In the genomic region with DNA sequence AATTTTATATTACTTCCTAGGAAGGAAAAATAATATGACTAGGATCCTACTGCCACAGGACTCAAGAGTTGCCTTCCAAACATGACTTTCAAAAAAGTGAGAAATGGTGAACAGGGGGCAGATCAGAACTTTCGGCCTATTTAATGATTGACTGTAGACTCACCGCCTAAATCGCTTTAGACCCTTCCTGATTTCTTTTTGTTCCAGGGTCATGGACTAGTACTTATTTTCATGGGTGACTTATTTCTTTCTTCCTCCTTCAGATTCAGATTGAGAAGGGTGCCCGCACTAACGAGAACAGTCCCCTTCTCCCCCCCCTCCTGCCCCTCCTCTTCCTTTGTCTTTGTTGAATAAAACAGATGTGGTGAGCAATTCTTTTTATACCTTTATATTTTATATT, we compare ENCODE assay signal across 22 cellular contexts. TPM values are rescaled to one million over a fixed set of nuclear protein-coding genes. Genes with fewer than 3 reads are reported as not detected.
DNase-seq lines count a peak whose midpoint lies in the region; ATAC-seq, FAIRE-seq and TF ChIP-seq lines count a peak whose summit lies in the region.
"Had no signal": no experiment of that assay in that cellular context is flagged by ENCODE, and none has a peak within 500 bp of the region (broad histone marks: within the 10 kb centered on the region; RNA-seq: fewer than 3 reads in every experiment).

No MANE protein-coding gene starts in this region.

- H3K9me2 ChIP-seq in Karpas-422 (replicated peaks; ENCODE audit: insufficient read depth, low read length), result no peaks in the 10 kb centered on the region

- intact Hi-C loops in pancreas (cut with DNase I), result loop anchor here in 1 of 3 donors (10.0 kb wide), 1 partner anchor 196 kb away; no protein-coding TSS in a partner anchor

- no peak overlapping the region for H4K91ac ChIP-seq in neuronal stem cell (ENCODE audit: low read depth, low read length, poor library complexity)

- H3K36me3 ChIP-seq in neuronal stem cell (replicated peaks in 1 of 2; ENCODE audit: control insufficient read depth in 2 of 2, insufficient read depth in 2 of 2, low read length in 2 of 2) (no peaks in the 10 kb centered on the region), Karpas-422 (ENCODE audit: insufficient read depth, low read length) (no peaks in the 10 kb centered on the region), pancreas (no peaks in the 10 kb centered on the region)
- H3K36me3 ChIP-seq: BE2C, HAP-1 had no signal

- H3K9ac ChIP-seq in neuronal stem cell (ENCODE audit: low read depth, low read length, poor library complexity) (no peak overlapping the region), Karpas-422 (ENCODE audit: low read length) (no peak overlapping the region)

- H3K14ac ChIP-seq in neuronal stem cell (ENCODE audit: low read length), result no peak overlapping the region

- no peaks in the 10 kb centered on the region for H3K9me3 ChIP-seq in neuronal stem cell (replicated peaks in 1 of 2; ENCODE audit: control insufficient read depth in 2 of 2, insufficient read depth in 1 of 2, low read depth in 1 of 2, low read length in 2 of 2)
- H3K9me3 ChIP-seq in Karpas-422 (ENCODE audit: low read length), result no peaks in the 10 kb centered on the region
- no peaks in the 10 kb centered on the region for H3K9me3 ChIP-seq in pancreas
- H3K9me3 ChIP-seq: BE2C, HAP-1 had no signal

- H2BK15ac ChIP-seq in neuronal stem cell (ENCODE audit: low read length), result no peak overlapping the region

- no peak overlapping the region for H3K18ac ChIP-seq in neuronal stem cell (ENCODE audit: low read length)

- no peaks in the 10 kb centered on the region for H3K79me2 ChIP-seq in Karpas-422 (ENCODE audit: low read length)

- no peak overlapping the region for H2BK120ac ChIP-seq in neuronal stem cell (ENCODE audit: low read depth, low read length)

- no peak for FAIRE-seq in pancreas (lab: Jason Lieb, UNC)
- FAIRE-seq: A204.1, D721Med, G401.6, GM12891, GM19239, H1, HTR-8/SVneo had no signal

- ATAC-seq in pancreas, result no peak

- no peak overlapping the region for H3K23ac ChIP-seq in neuronal stem cell (ENCODE audit: low read depth, low read length, poor library complexity)

- H3K4me3 ChIP-seq in epithelial cell of proximal tubule (ENCODE audit: low read depth, low read length) (no peak overlapping the region), neuronal stem cell (ENCODE audit: low read length in 2 of 2) (no peak overlapping the region), Karpas-422 (ENCODE audit: low read length) (no peak overlapping the region), pancreas (no peak overlapping the region)
- H3K4me3 ChIP-seq: HAP-1 had no signal

- no peak overlapping the region for H4K8ac ChIP-seq in neuronal stem cell (ENCODE audit: low read depth, low read length)

- H3K4me1 ChIP-seq in neuronal stem cell (ENCODE audit: control insufficient read depth in 2 of 2, insufficient read depth in 1 of 2, low read depth in 1 of 2, low read length in 2 of 2) (peaks cover 2 to 5% of the 10 kb centered on the region in 2 donors), Karpas-422 (ENCODE audit: low read length) (no peaks in the 10 kb centered on the region), pancreas (no peaks in the 10 kb centered on the region)
- H3K4me1 ChIP-seq: BE2C had no signal

- H3K79me1 ChIP-seq in neuronal stem cell (ENCODE audit: low read depth, low read length), result no peaks in the 10 kb centered on the region

- peaks cover 0 to 19% (median 0%) of the 10 kb centered on the region in 3 experiments for H3K27me3 ChIP-seq in neuronal stem cell (ENCODE audit: control insufficient read depth in 3 of 3, insufficient read depth in 3 of 3, low read depth in 1 of 3, low read length in 3 of 3)
- H3K27me3 ChIP-seq in Karpas-422 (ENCODE audit: low read length), result no peaks in the 10 kb centered on the region
- H3K27me3 ChIP-seq in pancreas, result no peaks in the 10 kb centered on the region
- H3K27me3 ChIP-seq: BE2C had no signal

- no peaks in the 10 kb centered on the region for H4K20me1 ChIP-seq in Karpas-422 (ENCODE audit: insufficient read depth, low read depth, low read length)

- no CpG with 5 or more reads among the region's 5 CpGs for WGBS in neuronal stem cell (ENCODE audit: extremely low coverage in 2 of 2, insufficient read length in 2 of 2, insufficient replicate concordance in 1 of 2), 2 donors
- 87 to 93% methylated on average over 5 of the region's 5 CpGs for WGBS in pancreas, 2 donors

- no peak overlapping the region for H3K27ac ChIP-seq in neuronal stem cell (replicated peaks; ENCODE audit: low read length)
- no peak overlapping the region for H3K27ac ChIP-seq in Karpas-422 (ENCODE audit: low read length)
- H3K27ac ChIP-seq in pancreas, result no peak overlapping the region

- no peak overlapping the region for H2AFZ ChIP-seq in neuronal stem cell (ENCODE audit: low read length)
- no peak overlapping the region for H2AFZ ChIP-seq in Karpas-422 (ENCODE audit: low read length)

- TF ChIP-seq CTCF in epithelial cell of proximal tubule (conservative IDR thresholded peaks at IDR 0.05; ENCODE audit: low read depth, low read length) (no peak), pancreas (IDR thresholded peaks at IDR 0.05) (no peak)

- no peak overlapping the region for H2AK5ac ChIP-seq in neuronal stem cell (ENCODE audit: low read depth, low read length)

- H2BK5ac ChIP-seq in neuronal stem cell (ENCODE audit: low read length), result no peak overlapping the region

- H2BK12ac ChIP-seq in neuronal stem cell (ENCODE audit: low read length), result no peak overlapping the region

- no peak overlapping the region for H3K4ac ChIP-seq in neuronal stem cell (ENCODE audit: low read length)

- DNase-seq in epithelial cell of proximal tubule (ENCODE audit: low read depth), result peak; percentile 61
- DNase-seq in kidney tubule cell (ENCODE audit: low spot score), result peak; percentile 81
- DNase-seq in neuronal stem cell (ENCODE audit: low spot score), result peak; percentile 33
- no peak for DNase-seq in Karpas-422
- DNase-seq in pancreas, result no peak
- DNase-seq in OCI-M2 (lab: John Stamatoyannopoulos, UW; ENCODE audit: unreplicated experiment), result no peak
- DNase-seq in stimulated activated naive CD4-positive, alpha-beta T cell treated with Interleukin-2 at 50 U/mL for 16 hours (lab: John Stamatoyannopoulos, UW), result no peak
- DNase-seq: ACHN; BE2C; C1 segment of cervical spinal cord; CD4-positive, CD25-positive, alpha-beta regulatory T cell; CD8-positive, alpha-beta memory T cell; COR-L47; IMR-90 had no signal

- H3K4me2 ChIP-seq in neuronal stem cell (ENCODE audit: insufficient read depth, low read length, poor library complexity, severe bottlenecking) (no peak overlapping the region), Karpas-422 (ENCODE audit: low read depth, low read length, poor library complexity, severe bottlenecking) (no peak overlapping the region)

RNA-seq across cellular contexts. Expression of a gene that starts 48.0 kb away (rescaled TPM):
- total RNA-seq in epithelial cell of proximal tubule (5.0 and 6.7 TPM in 2 replicates), pancreas (1 to 10 TPM; 4.0 to 9.8 (median 6.0) TPM)
- polyA plus RNA-seq in neuronal stem cell (2013, experiment 1 of 2), result 9.6 TPM
- polyA plus RNA-seq in neuronal stem cell (2013, experiment 2 of 2), result 9.8 TPM
- 17.6 and 26.4 TPM in 2 replicates for total RNA-seq in Karpas-422 (2014; rRNA removed; shearing (Covaris generic); ENCODE audit: low replicate concordance)
- polyA plus RNA-seq in pancreas, result 1 to 10 TPM; 1.7 to 3.4 TPM

RNA-seq across cellular contexts. Expression of a gene that starts 54.3 kb away (rescaled TPM):
- total RNA-seq in epithelial cell of proximal tubule, result not detected in 2 replicates
- 0.68 TPM for polyA plus RNA-seq in neuronal stem cell (2013, experiment 1 of 2)
- 0.73 TPM for polyA plus RNA-seq in neuronal stem cell (2013, experiment 2 of 2)
- total RNA-seq in Karpas-422 (2014; rRNA removed; shearing (Covaris generic); ENCODE audit: low replicate concordance), result 0.56 TPM in 1 of 2 replicates, not detected in the other
- total RNA-seq in pancreas, result 1 to 10 TPM in 1 of 6 donors, under 1 TPM in 5; 0.24 to 2.7 (median 0.53) TPM
- polyA plus RNA-seq in pancreas, result under 1 TPM; 0.75 to 0.84 TPM
- total RNA-seq: IMR-90 had no signal
- polyA plus RNA-seq: CD8-positive, alpha-beta memory T cell; IMR-90 had no signal

Comparison
In these comparisons a context has a peak if more than half of its experiments do, and no peak if none do; other contexts are left out.
1. DNase-seq: peak in epithelial cell of proximal tubule (single experiment), kidney tubule cell (single experiment) and neuronal stem cell (single experiment); none in Karpas-422 (single experiment), pancreas (0 of 6), OCI-M2 (single experiment) and stimulated activated naive CD4-positive, alpha-beta T cell treated with Interleukin-2 at 50 U/mL for 16 hours (single experiment).